ENCODE assay signal across 19 cellular contexts in the genomic region with DNA sequence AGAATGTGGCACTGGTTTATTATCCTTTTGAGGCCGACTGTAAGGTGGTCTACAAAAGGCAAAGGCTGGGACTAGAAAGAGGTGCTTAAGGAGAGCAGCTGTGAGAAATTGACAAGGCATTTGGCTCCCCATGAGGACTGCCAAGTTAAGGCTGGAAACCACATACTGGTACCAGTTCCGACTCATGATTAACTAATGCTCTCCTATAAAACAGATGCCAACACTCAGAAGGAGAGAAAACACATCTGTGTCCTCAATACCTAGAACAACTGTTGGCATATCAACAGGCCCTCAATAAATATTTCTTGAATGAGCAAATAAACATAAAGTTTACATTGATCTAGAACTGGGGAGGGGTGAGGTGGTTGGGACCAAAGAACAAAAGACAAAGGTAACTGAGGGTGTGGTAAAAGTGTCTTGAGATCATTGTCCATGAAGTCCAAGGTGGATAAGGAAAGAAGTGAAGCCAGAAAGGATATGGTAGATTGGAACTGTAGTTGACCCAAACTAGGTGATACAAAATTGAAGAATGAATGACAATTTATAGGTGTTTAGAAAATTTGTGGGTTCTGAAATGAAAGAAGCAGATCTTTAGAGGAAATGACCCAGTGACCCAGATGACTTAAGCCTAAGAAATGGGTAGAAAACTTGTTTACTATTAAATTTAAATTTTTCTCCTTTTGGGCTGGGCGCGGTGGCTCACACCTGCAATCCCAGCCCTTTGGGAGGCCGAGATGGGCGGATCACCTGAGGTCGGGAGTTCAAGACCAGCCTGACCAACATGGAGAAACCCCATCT. TPM values are rescaled to one million over a fixed set of nuclear protein-coding genes. Genes with fewer than 3 reads are reported as not detected.
DNase-seq lines count a peak whose midpoint lies in the region; ATAC-seq and TF ChIP-seq lines count a peak whose summit lies in the region.
"Had no signal": no experiment of that assay in that cellular context is flagged by ENCODE, and none has a peak within 500 bp of the region (broad histone marks: within the 10 kb centered on the region; RNA-seq: fewer than 3 reads in every experiment).

No MANE protein-coding gene starts in this region.

- H3K4me1 Mint-ChIP-seq in natural killer cell treated with Interleukin-12 subunit alpha and Interleukin-12 subunit beta and Interleukin-15 and Interleukin-18, amount 100 ng/mL, for 72 hours (ENCODE audit: low read depth in 2 of 2), result peaks cover 12 to 14% of the 10 kb centered on the region in 2 donors
- H3K4me1 Mint-ChIP-seq in natural killer cell (peaks cover 0 to 6% of the 10 kb centered on the region in 2 donors), T-helper 17 cell (peaks cover 24% of the 10 kb centered on the region)

- peak overlapping the region; percentile 21 for H3K4me3 Mint-ChIP-seq in natural killer cell treated with Interleukin-12 subunit alpha and Interleukin-12 subunit beta and Interleukin-15 and Interleukin-18, amount 100 ng/mL, for 72 hours
- H3K4me3 Mint-ChIP-seq in natural killer cell (no peak overlapping the region), T-helper 17 cell (peak overlapping the region; percentile 39)
- H3K4me3 Mint-ChIP-seq: activated naive CD4-positive, alpha-beta T cell treated with anti-CD3 and anti-CD28 coated beads for 36 hours had no signal

- no peak for TF ChIP-seq CTCF in natural killer cell (IDR thresholded peaks at IDR 0.05)

- DNase-seq in natural killer cell treated with Interleukin-12 subunit alpha and Interleukin-12 subunit beta and Interleukin-15 and Interleukin-18, amount 100 ng/mL, for 72 hours (ENCODE audit: low spot score), result no peak
- DNase-seq in natural killer cell (no peak), T-helper 17 cell (peak in 1 of 3 donors; percentile 18), fibroblast of peridontal ligament (ENCODE audit: extremely low read depth) (peak; percentile 56), KG1 (lab: John Stamatoyannopoulos, UW) (no peak), NCI-H1930 (lab: John Stamatoyannopoulos, UW) (no peak), NCI-H1694 (lab: John Stamatoyannopoulos, UW) (no peak)
- DNase-seq: activated naive CD4-positive, alpha-beta T cell treated with anti-CD3 and anti-CD28 coated beads for 36 hours; central memory CD4-positive, alpha-beta T cell; DMS153; hippocampal formation; Karpas-422; left ventricle myocardium superior; NCI-H2029; NCI-H69; SHP77 treated with DMSO at 0.1 percent for 48 hours had no signal

- ATAC-seq in natural killer cell treated with Interleukin-12 subunit alpha and Interleukin-12 subunit beta and Interleukin-15 and Interleukin-18, amount 100 ng/mL, for 72 hours, result no peak
- no peak for ATAC-seq in natural killer cell
- ATAC-seq in T-helper 17 cell, result peak; percentile 78
- no peak for ATAC-seq in HG02610 (IDR thresholded peaks at IDR 0.05; ENCODE audit: unreplicated experiment)
- ATAC-seq: left ventricle myocardium superior had no signal

- H3K27me3 Mint-ChIP-seq in natural killer cell treated with Interleukin-12 subunit alpha and Interleukin-12 subunit beta and Interleukin-15 and Interleukin-18, amount 100 ng/mL, for 72 hours, result no peaks in the 10 kb centered on the region
- no peaks in the 10 kb centered on the region for H3K27me3 Mint-ChIP-seq in natural killer cell (ENCODE audit: low read depth in 2 of 2)
- no peaks in the 10 kb centered on the region for H3K27me3 Mint-ChIP-seq in T-helper 17 cell

- H3K36me3 Mint-ChIP-seq in natural killer cell treated with Interleukin-12 subunit alpha and Interleukin-12 subunit beta and Interleukin-15 and Interleukin-18, amount 100 ng/mL, for 72 hours, result no peaks in the 10 kb centered on the region
- H3K36me3 Mint-ChIP-seq in natural killer cell (no peaks in the 10 kb centered on the region), T-helper 17 cell (ENCODE audit: low read depth) (peaks cover 2% of the 10 kb centered on the region)

- H3K27ac Mint-ChIP-seq in natural killer cell treated with Interleukin-12 subunit alpha and Interleukin-12 subunit beta and Interleukin-15 and Interleukin-18, amount 100 ng/mL, for 72 hours, result peak overlapping the region; percentile 16 to 52
- H3K27ac Mint-ChIP-seq in natural killer cell (no peak overlapping the region), T-helper 17 cell (peak overlapping the region; percentile 95)

- H3K9me3 Mint-ChIP-seq in natural killer cell treated with Interleukin-12 subunit alpha and Interleukin-12 subunit beta and Interleukin-15 and Interleukin-18, amount 100 ng/mL, for 72 hours, result no peaks in the 10 kb centered on the region
- no peaks in the 10 kb centered on the region for H3K9me3 Mint-ChIP-seq in natural killer cell
- H3K9me3 Mint-ChIP-seq: activated naive CD4-positive, alpha-beta T cell treated with anti-CD3 and anti-CD28 coated beads for 36 hours had no signal

- intact Hi-C loops in natural killer cell (cut with micrococcal nuclease), result no loop called here

- H3K9me3 ChIP-seq in T-helper 17 cell (ENCODE audit: control insufficient read depth, low read length, poor library complexity, severe bottlenecking), result no peaks in the 10 kb centered on the region
- H3K9me3 ChIP-seq: thoracic aorta had no signal

RNA-seq across cellular contexts. Expression of a gene that starts 16.9 kb away (rescaled TPM):
- 100 to 1,000 TPM; 199 to 333 TPM for total RNA-seq in natural killer cell treated with Interleukin-12 subunit alpha and Interleukin-12 subunit beta and Interleukin-15 and Interleukin-18, amount 100 ng/mL, for 72 hours
- total RNA-seq in natural killer cell, result 1,000 to 10,000 TPM in 1 of 3 donors, 100 to 1,000 TPM in 2; 929 to 1,396 (median 938) TPM
- 1,000 to 10,000 TPM in 1 of 2 donors, 100 to 1,000 TPM in 1; 776 to 1,091 TPM for total RNA-seq in T-helper 17 cell

RNA-seq across cellular contexts. Expression of a gene that starts 33.1 kb away (rescaled TPM):
- 100 to 1,000 TPM; 214 to 249 TPM for total RNA-seq in natural killer cell treated with Interleukin-12 subunit alpha and Interleukin-12 subunit beta and Interleukin-15 and Interleukin-18, amount 100 ng/mL, for 72 hours
- total RNA-seq in natural killer cell, result 100 to 1,000 TPM; 185 to 228 (median 220) TPM
- total RNA-seq in T-helper 17 cell, result 100 to 1,000 TPM; 152 to 173 TPM

RNA-seq across cellular contexts. Expression of a gene that starts 47.1 kb away (rescaled TPM):
- 1 to 10 TPM in 1 of 2 donors, under 1 TPM in 1; 0.48 to 1.0 TPM for total RNA-seq in natural killer cell treated with Interleukin-12 subunit alpha and Interleukin-12 subunit beta and Interleukin-15 and Interleukin-18, amount 100 ng/mL, for 72 hours
- total RNA-seq in natural killer cell (1 to 10 TPM; 1.7 to 2.9 (median 2.9) TPM), T-helper 17 cell (1 to 10 TPM in 1 of 2 donors, under 1 TPM in 1; 0.39 to 1.6 TPM)
- total RNA-seq: A673 had no signal

Comparison
In these comparisons a context has a peak if more than half of its experiments do, and no peak if none do; other contexts are left out.
1. H3K27ac Mint-ChIP-seq: peak in natural killer cell treated with Interleukin-12 subunit alpha and Interleukin-12 subunit beta and Interleukin-15 and Interleukin-18, amount 100 ng/mL, for 72 hours (2 of 2) and T-helper 17 cell (single experiment); none in natural killer cell (0 of 2).